ENCODE assay signal across 9 cellular contexts in genomic region chr19:4374451-4375163, GRCh38. TPM values are rescaled to one million over a fixed set of nuclear protein-coding genes. Genes with fewer than 3 reads are reported as not detected.
DNase-seq lines count a peak whose midpoint lies in the region; ATAC-seq and TF ChIP-seq lines count a peak whose summit lies in the region.
"Had no signal": no experiment of that assay in that cellular context is flagged by ENCODE, and none has a peak within 500 bp of the region (broad histone marks: within the 10 kb centered on the region; RNA-seq: fewer than 3 reads in every experiment).

No MANE protein-coding gene starts in this region.

- peaks cover 42% of the 10 kb centered on the region for H3K36me3 Mint-ChIP-seq in activated T-cell treated with anti-CD3 and anti-CD28 coated beads, Interleukin-2, amount 50 U/mL, for 24 hours (ENCODE audit: low read depth)
- H3K36me3 Mint-ChIP-seq in chondrocyte (ENCODE audit: low read depth) = no peaks in the 10 kb centered on the region

- intact Hi-C loops in uterus (cut with DNase I; ENCODE audit: low total_unique reads) = no loop called here

- peaks cover 16 to 62% of the 10 kb centered on the region in 2 donors for H3K4me1 ChIP-seq in lung (ENCODE audit: control insufficient read depth in 2 of 2, insufficient read depth in 2 of 2, low read length in 2 of 2)
- peaks cover 22 to 38% of the 10 kb centered on the region in 2 donors for H3K4me1 ChIP-seq in uterus

- H3K4me3 ChIP-seq in lung (no peak overlapping the region), uterus (no peak overlapping the region)

- H3K9me3 Mint-ChIP-seq in activated T-cell treated with anti-CD3 and anti-CD28 coated beads, Interleukin-2, amount 50 U/mL, for 24 hours = no peaks in the 10 kb centered on the region
- H3K9me3 Mint-ChIP-seq in chondrocyte (ENCODE audit: low read depth) = no peaks in the 10 kb centered on the region

- H3K36me3 ChIP-seq in lung (ENCODE audit: control insufficient read depth in 2 of 2, insufficient read depth in 2 of 2, low read length in 2 of 2) (peaks cover 0 to 4% of the 10 kb centered on the region in 2 donors), uterus (no peaks in the 10 kb centered on the region)

- H3K4me1 Mint-ChIP-seq in activated T-cell treated with anti-CD3 and anti-CD28 coated beads, Interleukin-2, amount 50 U/mL, for 24 hours (ENCODE audit: low read depth) = peaks cover 65% of the 10 kb centered on the region
- H3K4me1 Mint-ChIP-seq in chondrocyte (ENCODE audit: low read depth) = peaks cover 79% of the 10 kb centered on the region

- WGBS in lung, 2 donors = 41 to 44% methylated on average over 27 of the region's 27 CpGs

- no peaks in the 10 kb centered on the region for H3K27me3 ChIP-seq in lung (ENCODE audit: control insufficient read depth, insufficient read depth)
- no peaks in the 10 kb centered on the region for H3K27me3 ChIP-seq in uterus

- H3K27ac ChIP-seq in lung (ENCODE audit: low read depth in 1 of 2, low read length in 1 of 2) = peak overlapping the region; percentile 91 to 92
- H3K27ac ChIP-seq in uterus = peak overlapping the region; percentile 70 to 84
- H3K27ac ChIP-seq: C4-2B had no signal

- no peak for DNase-seq in activated T-cell treated with anti-CD3 and anti-CD28 coated beads, Interleukin-2, amount 50 U/mL, for 24 hours
- DNase-seq in activated T-cell treated with anti-CD3 and anti-CD28 coated beads for 4 hours = no peak
- DNase-seq in chondrocyte (ENCODE audit: low spot score) = no peak
- DNase-seq in lung (ENCODE audit: low spot score) = peak; percentile 81
- DNase-seq in uterus = peak; percentile 78 to 84
- DNase-seq in occipital lobe (lab: John Stamatoyannopoulos, UW) = no peak
- DNase-seq in activated CD8-positive, alpha-beta memory T cell treated with anti-CD3 and anti-CD28 coated beads, Interleukin-2, amount 50 U/mL, for 48 hours = no peak
- DNase-seq in NCI-H1048 (lab: John Stamatoyannopoulos, UW) = no peak

- H3K27ac Mint-ChIP-seq in activated T-cell treated with anti-CD3 and anti-CD28 coated beads, Interleukin-2, amount 50 U/mL, for 24 hours = peak overlapping the region; percentile 74
- H3K27ac Mint-ChIP-seq in chondrocyte (ENCODE audit: unreplicated experiment) = peak overlapping the region; percentile 97

- H3K4me3 Mint-ChIP-seq in activated T-cell treated with anti-CD3 and anti-CD28 coated beads, Interleukin-2, amount 50 U/mL, for 24 hours = no peak overlapping the region
- no peak overlapping the region for H3K4me3 Mint-ChIP-seq in chondrocyte (ENCODE audit: unreplicated experiment)

- no peaks in the 10 kb centered on the region for H3K27me3 Mint-ChIP-seq in activated T-cell treated with anti-CD3 and anti-CD28 coated beads, Interleukin-2, amount 50 U/mL, for 24 hours
- H3K27me3 Mint-ChIP-seq in chondrocyte (ENCODE audit: low read depth) = no peaks in the 10 kb centered on the region

- peak; percentile 64 for ATAC-seq in lung (ENCODE audit: insufficient read depth, low FRiP score)

- TF ChIP-seq POLR2A in uterus (IDR thresholded peaks at IDR 0.05) = peak in 1 of 2 donors; percentile 22

- H3K9me3 ChIP-seq in lung (ENCODE audit: control insufficient read depth in 2 of 2, insufficient read depth in 1 of 2, low read length in 1 of 2) (no peaks in the 10 kb centered on the region), uterus (no peaks in the 10 kb centered on the region)

- TF ChIP-seq CTCF in chondrocyte (IDR thresholded peaks at IDR 0.05) = peak; percentile 32
- no peak for TF ChIP-seq CTCF in lung (IDR thresholded peaks at IDR 0.05; ENCODE audit: control extremely low read depth, extremely low read depth)
- TF ChIP-seq CTCF in uterus (IDR thresholded peaks at IDR 0.05) = peak in 1 of 4 experiments; percentile 40

RNA-seq across cellular contexts. Expression of gene SH3GL1, which starts 25.7 kb away (rescaled TPM):
- total RNA-seq in chondrocyte = 96.3 to 103 TPM (median 96.6 TPM) in 3 replicates
- 10 to 100 TPM; 30.6 to 68.6 TPM for total RNA-seq in lung
- polyA plus RNA-seq in lung = 10 to 100 TPM; 53.1 to 65.4 TPM
- 10 to 100 TPM; 11.8 to 69.3 (median 29.5) TPM for total RNA-seq in uterus
- total RNA-seq in occipital lobe = 15.3 TPM

RNA-seq across cellular contexts. Expression of gene CHAF1A, which starts 27.8 kb away (rescaled TPM):
- 6.6 to 20.5 TPM (median 7.1 TPM) in 3 replicates for total RNA-seq in chondrocyte
- total RNA-seq in lung = 10 to 100 TPM in 1 of 2 donors, 1 to 10 TPM in 1; 10.0 to 16.7 TPM
- 1 to 10 TPM; 6.8 to 7.4 TPM for polyA plus RNA-seq in lung
- total RNA-seq in uterus = 10 to 100 TPM in 1 of 4 donors, 1 to 10 TPM in 2, under 1 TPM in 1; 0.59 to 12.9 (median 8.0) TPM
- total RNA-seq in occipital lobe = 6.2 TPM

RNA-seq across cellular contexts. Expression of gene MPND, which starts 31.2 kb away (rescaled TPM):
- total RNA-seq in chondrocyte (13.6 to 14.9 TPM (median 14.1 TPM) in 3 replicates), lung (10 to 100 TPM in 1 of 2 donors, 1 to 10 TPM in 1; 9.1 to 30.5 TPM), uterus (10 to 100 TPM in 1 of 4 donors, 1 to 10 TPM in 1, under 1 TPM in 1, not detected in 1; 0.51 to 13.8 (median 5.8) TPM), occipital lobe (11.5 TPM)
- polyA plus RNA-seq in lung = 10 to 100 TPM; 18.7 to 32.3 TPM

RNA-seq across cellular contexts. Expression of gene STAP2, which starts 36.0 kb away (rescaled TPM):
- total RNA-seq in chondrocyte (0.85 to 2.0 TPM (median 1.0 TPM) in 3 replicates), lung (10 to 100 TPM; 24.4 to 30.0 TPM), uterus (1 to 10 TPM in 3 of 4 donors, under 1 TPM in 1; 0.29 to 9.4 (median 6.2) TPM), occipital lobe (2.8 TPM)
- polyA plus RNA-seq in lung = 10 to 100 TPM; 24.6 to 32.6 TPM

Comparison
In these comparisons a context has a peak if more than half of its experiments do, and no peak if none do; other contexts are left out.
1. DNase-seq: peak in lung (single experiment) and uterus (2 of 2); none in activated T-cell treated with anti-CD3 and anti-CD28 coated beads, Interleukin-2, amount 50 U/mL, for 24 hours (single experiment), activated T-cell treated with anti-CD3 and anti-CD28 coated beads for 4 hours (single experiment), chondrocyte (single experiment), occipital lobe (single experiment), activated CD8-positive, alpha-beta memory T cell treated with anti-CD3 and anti-CD28 coated beads, Interleukin-2, amount 50 U/mL, for 48 hours (single experiment) and NCI-H1048 (single experiment).